Comparison of ENCODE assay signal across 24 cellular contexts in genomic region chr13:91052873-91053272, GRCh38.
DNase-seq lines count a peak whose midpoint lies in the region; ATAC-seq, FAIRE-seq and TF ChIP-seq lines count a peak whose summit lies in the region.
"Had no signal": no experiment of that assay in that cellular context is flagged by ENCODE, and none has a peak within 500 bp of the region (broad histone marks: within the 10 kb centered on the region; RNA-seq: fewer than 3 reads in every experiment).

No MANE protein-coding gene starts in this region.

- H3K9me3 Mint-ChIP-seq in immature natural killer cell, result peaks cover 0 to 15% (median 6%) of the 10 kb centered on the region in 6 donors

- TF ChIP-seq CTCF in D721Med (IDR thresholded peaks at IDR 0.05; ENCODE audit: insufficient read depth, missing control alignments), result no peak
- no peak for TF ChIP-seq CTCF in K562 (IDR thresholded peaks at IDR 0.05 in 2 of 3, conservative IDR thresholded peaks at IDR 0.05 in 1 of 3; ENCODE audit: insufficient read depth in 2 of 3, low read depth in 1 of 3, low read length in 3 of 3)

- H3K9ac ChIP-seq in K562 (ENCODE audit: insufficient read depth in 1 of 2, low read depth in 2 of 2, low read length in 2 of 2), result no peak overlapping the region
- H3K9ac ChIP-seq: BLaER1 treated with 17β-estradiol and CSF1 and Interleukin-3, amounts not matched to agents 10 nM and 100 nM had no signal

- H3K27ac ChIP-seq in K562 (ENCODE audit: extremely low read depth, low read depth, low read length), result no peak overlapping the region
- H3K27ac ChIP-seq: 22Rv1; A549; BLaER1 treated with 17β-estradiol and CSF1 and Interleukin-3, amounts not matched to agents 10 nM and 100 nM; C4-2B had no signal

- H3K27me3 ChIP-seq in K562 (ENCODE audit: control insufficient read depth in 2 of 2, insufficient read depth in 2 of 2, low read length in 2 of 2), result no peaks in the 10 kb centered on the region
- H3K27me3 ChIP-seq: BLaER1 treated with 17β-estradiol and CSF1 and Interleukin-3, amounts not matched to agents 10 nM and 100 nM had no signal

- no peak for TF ChIP-seq EP300 in K562 (IDR thresholded peaks at IDR 0.05; ENCODE audit: low read length)

- DNase-seq in NOMO-1 treated with DMSO at 0.1 percent for 48 hours (lab: John Stamatoyannopoulos, UW; ENCODE audit: unreplicated experiment) (peak; percentile 7), NOMO-1 treated with dmso at 0.1 percent for 144 hours (lab: John Stamatoyannopoulos, UW; ENCODE audit: unreplicated experiment) (no peak), D721Med (ENCODE audit: insufficient read length, low spot score) (no peak), K562 (ENCODE audit: extremely low read depth in 1 of 4, low spot score in 3 of 4) (no peak), GM19238 (ENCODE audit: insufficient read length, low spot score) (no peak), immature natural killer cell (no peak)
- DNase-seq: AML-193; Caco-2; Calu3; CD4-positive, alpha-beta T cell; CD8-positive, alpha-beta T cell; DMS 273 treated with DMSO at 0.1 percent for 48 hours; DMS153; DMS53; DMS79; DND-41; EL; GDM1 had no signal

- no peak for ATAC-seq in K562
- ATAC-seq: A549; CD8-positive, alpha-beta T cell; GM12878 had no signal

- POLR2A ChIA-PET in K562 (lab: Yijun Ruan, JAX), result interaction anchor here (0.5 kb wide), 1 partner anchor 430 kb away, joined by 3 read pairs; no protein-coding TSS in a partner anchor

- no peaks in the 10 kb centered on the region for H3K36me3 Mint-ChIP-seq in immature natural killer cell
- H3K36me3 Mint-ChIP-seq: CD8-positive, alpha-beta T cell had no signal

- FAIRE-seq in D721Med (lab: Jason Lieb, UNC) (peak; percentile 46), K562 (lab: Jason Lieb, UNC) (no peak)
- FAIRE-seq: A549, GM12878 had no signal

- intact Hi-C loops in K562 (cut with micrococcal nuclease), result no loop called here

- H4K20me1 ChIP-seq in K562 (replicated peaks; ENCODE audit: control insufficient read depth, insufficient read depth, low read length), result no peaks in the 10 kb centered on the region
- H4K20me1 ChIP-seq: BLaER1 treated with 17β-estradiol and CSF1 and Interleukin-3, amounts not matched to agents 10 nM and 100 nM had no signal

- peaks cover 0 to 7% of the 10 kb centered on the region in 2 donors for H3K4me1 Mint-ChIP-seq in immature natural killer cell
- H3K4me1 Mint-ChIP-seq: B cell had no signal

- WGBS in K562 (ENCODE audit: insufficient coverage, low coverage, missing lambda C conversion rate), result 2% methylated on average over 1 of the region's 1 CpG

- H3K4me2 ChIP-seq in K562 (ENCODE audit: insufficient read depth, low read length), result no peak overlapping the region
- H3K4me2 ChIP-seq: A549; BLaER1 treated with 17β-estradiol and CSF1 and Interleukin-3, amounts not matched to agents 10 nM and 100 nM had no signal

- no peaks in the 10 kb centered on the region for H3K27me3 Mint-ChIP-seq in immature natural killer cell (ENCODE audit: low read depth in 3 of 3)
- H3K27me3 Mint-ChIP-seq: B cell; CD4-positive, alpha-beta T cell had no signal

- no TSS peak for BruUV-seq in K562 (replicated peaks; lab: Mats Ljungman, UMichigan)

- in situ Hi-C loops in K562 (cut with MboI), result no loop called here

- no peak for TF ChIP-seq POLR2A in K562 (conservative IDR thresholded peaks at IDR 0.05)

- no peak overlapping the region for H2AFZ ChIP-seq in K562 (ENCODE audit: low read depth, low read length)

- H3K4me3 ChIP-seq in K562, result no peak overlapping the region
- H3K4me3 ChIP-seq: A549; BLaER1 treated with 17β-estradiol and CSF1 and Interleukin-3, amounts not matched to agents 10 nM and 100 nM; GM12878 had no signal

- TF ChIP-seq RAD21 in K562 (CRISPR knock-in tag; conservative IDR thresholded peaks at IDR 0.05 in 1 of 2, IDR thresholded peaks at IDR 0.05 in 1 of 2), result no peak

- H3K79me2 ChIP-seq in K562 (ENCODE audit: control insufficient read depth, insufficient read depth, low read length), result no peaks in the 10 kb centered on the region

- H3K27ac Mint-ChIP-seq in immature natural killer cell, result no peak overlapping the region
- H3K27ac Mint-ChIP-seq: B cell; CD4-positive, alpha-beta T cell; CD8-positive, alpha-beta T cell had no signal

- CTCF ChIA-PET in K562 (lab: Yijun Ruan, JAX; ENCODE audit: low intra/inter-chr PET ratio), result no interaction called here

- H3K9me1 ChIP-seq in K562 (ENCODE audit: control insufficient read depth, insufficient read depth, low read length), result no peaks in the 10 kb centered on the region

- no peaks in the 10 kb centered on the region for H3K4me1 ChIP-seq in K562 (replicated peaks in 1 of 2; ENCODE audit: control insufficient read depth in 2 of 2, insufficient read depth in 2 of 2, low read length in 2 of 2)
- H3K4me1 ChIP-seq: A549, Caco-2 had no signal

- no peak overlapping the region for H3K4me3 Mint-ChIP-seq in immature natural killer cell
- H3K4me3 Mint-ChIP-seq: B cell; CD4-positive, alpha-beta T cell; CD8-positive, alpha-beta T cell had no signal

- no peaks in the 10 kb centered on the region for H3K36me3 ChIP-seq in K562 (ENCODE audit: control insufficient read depth, insufficient read depth, low read length)
- H3K36me3 ChIP-seq: BLaER1 treated with 17β-estradiol and CSF1 and Interleukin-3, amounts not matched to agents 10 nM and 100 nM had no signal

- H3K9me3 ChIP-seq in K562 (replicated peaks; ENCODE audit: control insufficient read depth, insufficient read depth, low read depth, low read length), result no peaks in the 10 kb centered on the region; the same call in 1 of the 2 replicates
- H3K9me3 ChIP-seq: A549; BLaER1 treated with 17β-estradiol and CSF1 and Interleukin-3, amounts not matched to agents 10 nM and 100 nM; Caco-2 had no signal

TF ChIP-seq in K562, 482 proteins besides CTCF, POLR2A, EP300 and RAD21:
- TF ChIP-seq KLF10 (CRISPR knock-in tag; IDR thresholded peaks at IDR 0.05) (0 out of 2 replicates have a peak, but pooled peaks have one; percentile 42), ZNF507 (tag; conservative IDR thresholded peaks at IDR 0.05) (0 out of 2 replicates have a peak, but pooled peaks have one; percentile 11), ATF7 (IDR thresholded peaks at IDR 0.05) (no peak), DMBX1 (CRISPR knock-in tag; IDR thresholded peaks at IDR 0.05; ENCODE audit: borderline replicate concordance) (no peak), KLF16 (IDR thresholded peaks at IDR 0.05) (0 out of 2 replicates have a peak, but pooled peaks have one; percentile 2), ZNF431 (CRISPR knock-in tag; IDR thresholded peaks at IDR 0.05) (no peak), FUS (optimal IDR thresholded peaks at IDR 0.05; ENCODE audit: low read depth, low read length) (peak; percentile 85)
